16 cellular contexts compared by ENCODE assay signal in the genomic region with DNA sequence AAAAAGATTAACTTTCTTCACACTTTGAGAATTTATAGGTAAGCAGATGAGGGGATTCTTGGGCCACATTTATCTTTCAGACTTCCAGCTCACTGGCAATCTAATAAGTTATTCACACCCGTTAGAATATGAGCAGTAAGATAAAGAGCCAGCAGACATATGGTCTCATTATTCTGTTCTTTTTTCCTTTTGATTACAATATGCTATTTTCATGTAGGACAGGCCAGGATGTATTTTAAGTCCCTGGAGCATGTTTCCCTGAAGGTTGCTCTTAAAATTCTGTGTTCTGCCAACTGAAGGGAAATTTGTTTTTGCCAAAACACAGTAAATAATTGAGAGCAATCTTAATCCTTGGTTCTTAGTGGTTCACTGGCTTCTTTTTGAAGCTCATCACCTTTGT. TPM values are rescaled to one million over a fixed set of nuclear protein-coding genes. Genes with fewer than 3 reads are reported as not detected.
DNase-seq lines count a peak whose midpoint lies in the region; ATAC-seq, FAIRE-seq and TF ChIP-seq lines count a peak whose summit lies in the region.
"Had no signal": no experiment of that assay in that cellular context is flagged by ENCODE, and none has a peak within 500 bp of the region (broad histone marks: within the 10 kb centered on the region; RNA-seq: fewer than 3 reads in every experiment).

No MANE protein-coding gene starts in this region.

- no peak for TF ChIP-seq POLR2A in H54 (IDR thresholded peaks at IDR 0.05; ENCODE audit: low read depth, low read length)

- no peak for ATAC-seq in GM21723 (IDR thresholded peaks at IDR 0.05; ENCODE audit: unreplicated experiment)
- ATAC-seq: A549, GM23338, K562 had no signal

- peak; percentile 15 for FAIRE-seq in H54 (lab: Jason Lieb, UNC)
- FAIRE-seq: GM18507, K562 had no signal

- in situ Hi-C loops in G401 (cut with HindIII; ENCODE audit: low sequenced_read_pairs), result no loop called here

- DNase-seq in G401 (ENCODE audit: low spot score) (peak; percentile 58), H54 (ENCODE audit: insufficient read length, low spot score) (no peak), NCI-H82 (lab: John Stamatoyannopoulos, UW) (peak; percentile 40), cerebellum (ENCODE audit: low spot score) (peak; percentile 17), HK-2 (ENCODE audit: unreplicated experiment) (no peak), HPDE6-E6E7 (ENCODE audit: extremely low spot score) (no peak)
- DNase-seq: BE2C; CD4-positive, alpha-beta memory T cell; DMS53; HCEC 1CT; Karpas-422 had no signal

RNA-seq across cellular contexts. Expression of gene PDHX, which starts 22.2 kb away (rescaled TPM):
- total RNA-seq in G401 (2014; rRNA removed; shearing (Covaris generic)), result 28.7 and 40.6 TPM in 2 replicates
- 35.0 TPM for total RNA-seq in cerebellum

RNA-seq across cellular contexts. Expression of gene APIP, which starts 22.4 kb away (rescaled TPM):
- 28.6 and 35.4 TPM in 2 replicates for total RNA-seq in G401 (2014; rRNA removed; shearing (Covaris generic))
- total RNA-seq in cerebellum, result 15.2 TPM

Comparison
In these comparisons a context has a peak if more than half of its experiments do, and no peak if none do; other contexts are left out.
1. DNase-seq: peak in G401 (single experiment), NCI-H82 (single experiment) and cerebellum (single experiment); none in H54 (single experiment), HK-2 (single experiment) and HPDE6-E6E7 (single experiment).